14 cellular contexts compared by ENCODE assay signal in the genomic region with DNA sequence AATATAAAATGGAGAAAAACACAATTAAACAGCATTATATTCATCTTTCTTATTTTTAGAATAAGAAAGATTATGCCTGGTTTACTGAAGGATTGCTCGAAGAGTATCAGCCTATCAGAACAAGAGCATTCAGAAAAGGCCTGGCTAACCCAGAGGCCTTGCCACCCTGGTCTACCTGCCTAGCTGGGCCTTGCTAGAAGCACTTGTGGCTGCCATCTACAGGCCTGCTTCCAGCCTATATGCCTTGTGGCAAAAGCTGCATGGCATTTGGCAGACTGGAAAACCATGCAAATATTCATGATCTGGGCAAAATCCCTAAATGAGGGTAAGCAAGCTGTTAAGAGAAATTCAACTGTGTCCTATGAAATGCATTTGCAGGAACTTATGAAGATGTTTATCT. TPM values are rescaled to one million over a fixed set of nuclear protein-coding genes. Genes with fewer than 3 reads are reported as not detected.
A peak's percentile ranks its signal among the peaks of the same experiment; 100 is the strongest.
DNase-seq lines count a peak whose midpoint lies in the region; ATAC-seq, FAIRE-seq and TF ChIP-seq lines count a peak whose summit lies in the region.
"Had no signal": no experiment of that assay in that cellular context is flagged by ENCODE, and none has a peak within 500 bp of the region (broad histone marks: within the 10 kb centered on the region; RNA-seq: fewer than 3 reads in every experiment).

No MANE protein-coding gene starts in this region.

- TF ChIP-seq RAD21 in SK-N-SH (IDR thresholded peaks at IDR 0.05; ENCODE audit: low read length), result no peak
- peak; percentile 69 to 74 for TF ChIP-seq RAD21 in H1 (IDR thresholded peaks at IDR 0.05 in 1 of 2, conservative IDR thresholded peaks at IDR 0.05 in 1 of 2; ENCODE audit: low read depth in 2 of 2, low read length in 2 of 2)

- CTCF ChIA-PET in SK-N-SH (lab: Yijun Ruan, JAX) (interaction anchor here (2.0 kb wide), 1 partner anchor 752 kb away, joined by 5 read pairs; no protein-coding TSS in a partner anchor), H1 (lab: Charles Lee; ENCODE audit: partially characterized antibody) (interaction anchor here (0.9 to 3.3 kb wide), 15 partner anchors 9 to 752 kb away, joined by 3 to 30 read pairs (median 4); no protein-coding TSS in a partner anchor)

- no peak overlapping the region for H2BK20ac ChIP-seq in H1 (ENCODE audit: low read length)

- no peak overlapping the region for H3K23ac ChIP-seq in H1 (ENCODE audit: insufficient read length)

- ATAC-seq in SK-N-SH treated with all-trans-retinoic acid at 6 μM for 48 hours, result peak; percentile 54; the same call in 1 of the 3 replicates
- ATAC-seq in GM21825 (IDR thresholded peaks at IDR 0.05; ENCODE audit: unreplicated experiment), result no peak
- ATAC-seq: stimulated activated naive CD8-positive, alpha-beta T cell treated with anti-CD3 and anti-CD28 coated beads, Interleukin-15, amount 100 ng/mL, for 72 hours; T-cell had no signal

- H3K27ac ChIP-seq in SK-N-SH (ENCODE audit: low read depth in 2 of 2, low read length in 1 of 2) (no peak overlapping the region), H1 (ENCODE audit: low read depth, low read length) (no peak overlapping the region)
- H3K27ac ChIP-seq: BLaER1 had no signal

- 11% methylated on average over 1 of the region's 1 CpG for WGBS in SK-N-SH (ENCODE audit: low lambda C conversion rate)
- WGBS in H1 (ENCODE audit: extremely low coverage in 1 of 2, insufficient coverage in 1 of 2, insufficient read length in 1 of 2, insufficient replicate concordance in 2 of 2, low coverage in 1 of 2, low lambda C conversion rate in 2 of 2, missing lambda C conversion rate in 1 of 2), 2 experiments, result 78% methylated on average over 1 of the region's 1 CpG; no CpG with 5 or more reads in 1 of the 2 experiments

- H3K9me2 ChIP-seq in SK-N-SH, result no peaks in the 10 kb centered on the region

- FAIRE-seq in H1 (lab: Jason Lieb, UNC), result peak; percentile 62

- H3K56ac ChIP-seq in H1 (replicated peaks; ENCODE audit: insufficient read length, low read depth, low read length), result no peak overlapping the region

- H3F3A ChIP-seq in SK-N-SH (replicated peaks; ENCODE audit: insufficient read depth), result no peaks in the 10 kb centered on the region

- H2BK15ac ChIP-seq in H1 (ENCODE audit: low read length), result no peak overlapping the region

- H3K36me3 ChIP-seq in SK-N-SH (replicated peaks in 1 of 2; ENCODE audit: control insufficient read depth in 1 of 2, insufficient read depth in 2 of 2, low read length in 1 of 2), result no peaks in the 10 kb centered on the region
- H3K36me3 ChIP-seq in H1 (ENCODE audit: control insufficient read depth in 2 of 4, insufficient read depth in 4 of 4, low read length in 3 of 4), result no peaks in the 10 kb centered on the region
- H3K36me3 ChIP-seq: BLaER1, MG63 had no signal

- H2BK5ac ChIP-seq in H1 (ENCODE audit: low read depth, low read length), result no peak overlapping the region

- H3K4me3 ChIP-seq in SK-N-SH (ENCODE audit: low read depth in 2 of 2, low read length in 1 of 2) (no peak overlapping the region), H1 (ENCODE audit: extremely low read depth in 1 of 4, insufficient read depth in 2 of 4, low read depth in 3 of 4, low read length in 4 of 4) (no peak overlapping the region)
- H3K4me3 ChIP-seq: BLaER1, MG63 had no signal

- no peak overlapping the region for H2AK5ac ChIP-seq in H1 (ENCODE audit: low read depth, low read length)

- H3K79me2 ChIP-seq in SK-N-SH (ENCODE audit: insufficient read depth), result no peaks in the 10 kb centered on the region
- no peaks in the 10 kb centered on the region for H3K79me2 ChIP-seq in H1 (ENCODE audit: control insufficient read depth in 1 of 2, insufficient read depth in 2 of 2, low read length in 2 of 2)

- DNase-seq in SK-N-SH (no peak), NCI-H2196 treated with DMSO at 0.1 percent for 48 hours (lab: John Stamatoyannopoulos, UW; ENCODE audit: unreplicated experiment) (peak; percentile 76), H1 (ENCODE audit: low read depth in 1 of 2, low spot score in 2 of 2) (no peak), renal cortical epithelial cell (ENCODE audit: low read depth) (peak; percentile 11), DMS114 treated with DMSO at 0.1 percent for 48 hours (lab: John Stamatoyannopoulos, UW; ENCODE audit: unreplicated experiment) (no peak), H4 (ENCODE audit: low spot score) (no peak)
- DNase-seq: effector CD8-positive, alpha-beta T cell; kidney glomerular epithelial cell; MG63; stimulated activated naive CD8-positive, alpha-beta T cell treated with anti-CD3 and anti-CD28 coated beads, Interleukin-15, amount 100 ng/mL, for 72 hours; T-cell had no signal

- H3K14ac ChIP-seq in H1 (ENCODE audit: insufficient read length), result no peak overlapping the region

- no peaks in the 10 kb centered on the region for H3K23me2 ChIP-seq in H1 (ENCODE audit: low read depth, low read length)

- no peak overlapping the region for H3K9ac ChIP-seq in SK-N-SH
- H3K9ac ChIP-seq in H1 (replicated peaks in 1 of 4; ENCODE audit: extremely low read depth in 1 of 4, low read depth in 3 of 4, low read length in 3 of 4), result no peak overlapping the region
- H3K9ac ChIP-seq: BLaER1 had no signal

- no peak for TF ChIP-seq CTCF in SK-N-SH (IDR thresholded peaks at IDR 0.05)
- TF ChIP-seq CTCF in H1 (IDR thresholded peaks at IDR 0.05; ENCODE audit: control extremely low read depth in 1 of 3, insufficient read depth in 1 of 3, low read depth in 1 of 3, low read length in 3 of 3), result peak; percentile 67 to 70 (median 68)

- H4K5ac ChIP-seq in H1 (ENCODE audit: insufficient read length, low read depth, low read length), result no peak overlapping the region

- TF ChIP-seq POLR2A in H1 (IDR thresholded peaks at IDR 0.05; ENCODE audit: control extremely low read depth in 1 of 2, low read depth in 2 of 2, low read length in 2 of 2), result no peak

- no peak overlapping the region; the same call in 1 of the 2 replicates for H2AFZ ChIP-seq in SK-N-SH (ENCODE audit: low read depth)
- H2AFZ ChIP-seq in H1 (ENCODE audit: low read length), result no peak overlapping the region

- H3K27me3 ChIP-seq in SK-N-SH (ENCODE audit: insufficient read depth) (0 out of 2 replicates have a peak, but pooled peaks cover 6% of the 10 kb centered on the region), H1 (replicated peaks in 1 of 4; ENCODE audit: control insufficient read depth in 3 of 4, extremely low read depth in 1 of 4, insufficient read depth in 3 of 4, low read length in 3 of 4) (no peaks in the 10 kb centered on the region)
- H3K27me3 ChIP-seq: BLaER1, MG63 had no signal

- H3K4me2 ChIP-seq in SK-N-SH (no peak overlapping the region), H1 (ENCODE audit: insufficient read depth in 1 of 2, low read depth in 2 of 2, low read length in 2 of 2) (no peak overlapping the region)
- H3K4me2 ChIP-seq: BLaER1 had no signal

- H3K4me1 ChIP-seq in SK-N-SH (ENCODE audit: control insufficient read depth in 1 of 2, insufficient read depth in 2 of 2, low read depth in 1 of 2, low read length in 1 of 2) (no peaks in the 10 kb centered on the region), H1 (replicated peaks in 1 of 4; ENCODE audit: control insufficient read depth in 3 of 4, insufficient read depth in 4 of 4, low read length in 3 of 4) (no peaks in the 10 kb centered on the region)
- H3K4me1 ChIP-seq: BLaER1 had no signal

- no peak overlapping the region for H4K8ac ChIP-seq in H1 (ENCODE audit: extremely low read depth, insufficient read depth, low read length)

- H3K4ac ChIP-seq in H1 (replicated peaks; ENCODE audit: insufficient read length, low read depth, low read length), result no peak overlapping the region

- POLR2A ChIA-PET in SK-N-SH (lab: Yijun Ruan, JAX) (no interaction called here), H1 (lab: Charles Lee; ENCODE audit: partially characterized antibody) (no interaction called here)

- no peak for TF ChIP-seq EP300 in SK-N-SH (IDR thresholded peaks at IDR 0.05; ENCODE audit: borderline replicate concordance in 1 of 2, low read depth in 1 of 2, low read length in 1 of 2)
- TF ChIP-seq EP300 in H1 (IDR thresholded peaks at IDR 0.05; ENCODE audit: borderline replicate concordance in 1 of 2, low read depth in 2 of 2, low read length in 2 of 2), result no peak

- no peaks in the 10 kb centered on the region for H3K9me3 ChIP-seq in SK-N-SH
- no peaks in the 10 kb centered on the region for H3K9me3 ChIP-seq in H1 (ENCODE audit: insufficient read depth in 2 of 2, low read depth in 1 of 2, low read length in 1 of 2)
- H3K9me3 ChIP-seq: BLaER1, MG63 had no signal

- H3K18ac ChIP-seq in H1 (ENCODE audit: extremely low read depth, low read length), result no peak overlapping the region

- H4K20me1 ChIP-seq in SK-N-SH (ENCODE audit: insufficient read depth) (no peaks in the 10 kb centered on the region), H1 (replicated peaks in 1 of 2; ENCODE audit: control insufficient read depth in 1 of 2, insufficient read depth in 2 of 2, low read length in 2 of 2) (no peaks in the 10 kb centered on the region)
- H4K20me1 ChIP-seq: BLaER1 had no signal

- no peaks in the 10 kb centered on the region for H3K79me1 ChIP-seq in H1 (ENCODE audit: low read depth, low read length)

- no peak overlapping the region for H4K91ac ChIP-seq in H1 (replicated peaks; ENCODE audit: insufficient read length, low read length)

- H2BK120ac ChIP-seq in H1 (replicated peaks; ENCODE audit: low read depth, low read length), result no peak overlapping the region

- H2BK12ac ChIP-seq in H1 (ENCODE audit: low read depth, low read length), result no peak overlapping the region

RNA-seq across cellular contexts. Expression of a gene that starts 9.3 kb away (rescaled TPM):
- polyA plus RNA-seq in SK-N-SH (2012; rRNA removed) (0.02 and 0.03 TPM in 2 replicates), H1 (2011; rRNA removed) (0.06 and 0.12 TPM in 2 replicates)
- 0.03 and 0.05 TPM in 2 replicates for polyA plus RNA-seq in SK-N-SH (2012; cell fraction: cytosol; rRNA removed)
- 0.11 and 0.29 TPM in 2 replicates for polyA plus RNA-seq in SK-N-SH (2012; cell fraction: nucleus; rRNA removed)
- total RNA-seq in H1 (2021; fragmentation: NEBNext Ultra II Directional; extraction: Animal tissue kit (Norgen Biotek cat#: 25700)), result not detected in 2 replicates
- polyA plus RNA-seq in H1 (2011; cell fraction: cytosol; rRNA removed), result 0.06 TPM
- polyA plus RNA-seq in H1 (2011; cell fraction: nucleus; rRNA removed), result 0.09 TPM
- polyA plus RNA-seq in H1 (2012, experiment 1 of 2), result 0.12 to 0.19 TPM in 2 of 4 replicates, not detected in the others
- polyA plus RNA-seq in H1 (2012, experiment 2 of 2), result not detected
- polyA plus RNA-seq in H1 (2013, experiment 1 of 2), result 0.04 TPM
- 0.04 TPM for polyA plus RNA-seq in H1 (2013, experiment 2 of 2)
- 0.06 and 0.22 TPM in 2 replicates for polyA minus RNA-seq in H1 (2011; rRNA and poly(A)+ RNA removed)
- not detected for polyA minus RNA-seq in H1 (2011; cell fraction: cytosol; rRNA and poly(A)+ RNA removed)
- polyA minus RNA-seq in H1 (2011; cell fraction: nucleus; rRNA and poly(A)+ RNA removed), result not detected
- 0.15 TPM in 1 of 2 replicates, not detected in the other for total RNA-seq in renal cortical epithelial cell
- 0.02 TPM in 1 of 2 replicates, not detected in the other for total RNA-seq in H4 (2014; rRNA removed; shearing (Covaris generic))

RNA-seq across cellular contexts. Expression of a gene that starts 29.0 kb away (rescaled TPM):
- polyA plus RNA-seq in SK-N-SH (2012; rRNA removed) (11.4 and 15.0 TPM in 2 replicates), H1 (2011; rRNA removed) (15.1 and 20.3 TPM in 2 replicates)
- polyA plus RNA-seq in SK-N-SH (2012; cell fraction: cytosol; rRNA removed), result 18.6 and 24.7 TPM in 2 replicates
- polyA plus RNA-seq in SK-N-SH (2012; cell fraction: nucleus; rRNA removed), result 9.4 and 20.3 TPM in 2 replicates
- total RNA-seq in H1 (2021; fragmentation: NEBNext Ultra II Directional; extraction: Animal tissue kit (Norgen Biotek cat#: 25700)), result 109 and 114 TPM in 2 replicates
- polyA plus RNA-seq in H1 (2011; cell fraction: cytosol; rRNA removed), result 25.3 TPM
- polyA plus RNA-seq in H1 (2011; cell fraction: nucleus; rRNA removed), result 25.1 TPM
- polyA plus RNA-seq in H1 (2012, experiment 1 of 2), result 44.9 to 98.6 TPM (median 58.0 TPM) in 4 replicates
- polyA plus RNA-seq in H1 (2012, experiment 2 of 2), result 1.9 TPM
- 56.9 TPM for polyA plus RNA-seq in H1 (2013, experiment 1 of 2)
- 56.9 TPM for polyA plus RNA-seq in H1 (2013, experiment 2 of 2)
- 142 and 164 TPM in 2 replicates for polyA minus RNA-seq in H1 (2011; rRNA and poly(A)+ RNA removed)
- polyA minus RNA-seq in H1 (2011; cell fraction: cytosol; rRNA and poly(A)+ RNA removed), result 80.7 TPM
- polyA minus RNA-seq in H1 (2011; cell fraction: nucleus; rRNA and poly(A)+ RNA removed), result 145 TPM
- 77.3 and 87.4 TPM in 2 replicates for total RNA-seq in renal cortical epithelial cell
- total RNA-seq in H4 (2014; rRNA removed; shearing (Covaris generic)), result 51.9 and 53.6 TPM in 2 replicates

Comparison
In these comparisons a context has a peak if more than half of its experiments do, and no peak if none do; other contexts are left out.
1. DNase-seq: peak in NCI-H2196 treated with DMSO at 0.1 percent for 48 hours (single experiment) and renal cortical epithelial cell (single experiment); none in SK-N-SH (single experiment), H1 (0 of 2), DMS114 treated with DMSO at 0.1 percent for 48 hours (single experiment) and H4 (single experiment).